Comparison of ENCODE assay signal across 17 cellular contexts in genomic region chr17:81885454-81885853, GRCh38. TPM values are rescaled to one million over a fixed set of nuclear protein-coding genes. Genes with fewer than 3 reads are reported as not detected.
DNase-seq lines count a peak whose midpoint lies in the region; ATAC-seq and TF ChIP-seq lines count a peak whose summit lies in the region.
"Had no signal": no experiment of that assay in that cellular context is flagged by ENCODE, and none has a peak within 500 bp of the region (broad histone marks: within the 10 kb centered on the region; RNA-seq: fewer than 3 reads in every experiment).

No MANE protein-coding gene starts in this region.

- peak overlapping the region in 5 of 8 donors; percentile 22 to 77 (median 61) for H3K27ac Mint-ChIP-seq in CD8-positive, alpha-beta memory T cell
- peak overlapping the region; percentile 42 for H3K27ac Mint-ChIP-seq in nephron progenitor cell
- H3K27ac Mint-ChIP-seq: neural progenitor cell had no signal

- peaks cover 0 to 1% of the 10 kb centered on the region in 2 donors for H3K27me3 Mint-ChIP-seq in CD8-positive, alpha-beta memory T cell
- H3K27me3 Mint-ChIP-seq in nephron progenitor cell (ENCODE audit: low read depth, poor library complexity), result no peaks in the 10 kb centered on the region

- POLR2A ChIA-PET in CD8-positive, alpha-beta memory T cell (lab: Charles Lee), result no interaction called here

- TF ChIP-seq POLR2A in adrenal gland (IDR thresholded peaks at IDR 0.05), result no peak

- H3K9me3 ChIP-seq in CD8-positive, alpha-beta memory T cell (ENCODE audit: low read length), result no peaks in the 10 kb centered on the region
- H3K9me3 ChIP-seq in adrenal gland (replicated peaks in 1 of 3), result no peaks in the 10 kb centered on the region
- H3K9me3 ChIP-seq: BE2C, right atrium auricular region had no signal

- TF ChIP-seq CTCF in adrenal gland (IDR thresholded peaks at IDR 0.05), result no peak
- no peak for TF ChIP-seq CTCF in nephron progenitor cell (IDR thresholded peaks at IDR 0.05)

- WGBS in adrenal gland, 4 donors, result 80 to 88% (median 86%) methylated on average over 10 of the region's 10 CpGs

- intact Hi-C loops in adrenal gland (cut with DNase I), result no loop called here

- no peaks in the 10 kb centered on the region for H3K27me3 ChIP-seq in CD8-positive, alpha-beta memory T cell (ENCODE audit: insufficient read depth, low read length, poor library complexity, severe bottlenecking)
- H3K27me3 ChIP-seq in H7 (ENCODE audit: control insufficient read depth, insufficient read depth, low read length) (no peaks in the 10 kb centered on the region), adrenal gland (no peaks in the 10 kb centered on the region)
- H3K27me3 ChIP-seq: BE2C, neural progenitor cell, right atrium auricular region had no signal

- peaks cover 14% of the 10 kb centered on the region for H3K4me1 ChIP-seq in CD8-positive, alpha-beta memory T cell (ENCODE audit: insufficient read depth, low read length)
- peaks cover 14 to 21% of the 10 kb centered on the region in 2 donors for H3K4me1 ChIP-seq in adrenal gland (replicated peaks in 1 of 2)

- H3K4me3 Mint-ChIP-seq in CD8-positive, alpha-beta memory T cell, result peak overlapping the region in 1 of 7 donors; percentile 11
- H3K4me3 Mint-ChIP-seq in nephron progenitor cell, result no peak overlapping the region
- H3K4me3 Mint-ChIP-seq: neural progenitor cell had no signal

- DNase-seq in CD8-positive, alpha-beta memory T cell, result no peak
- DNase-seq in H7 (peak; percentile 35), adrenal gland (no peak), nephron progenitor cell (no peak), DMS53 (lab: John Stamatoyannopoulos, UW) (no peak)
- DNase-seq: central memory CD4-positive, alpha-beta T cell; foreskin melanocyte; MM.1S; NCI-H2081; NCI-H526 treated with DMSO at 0.1 percent for 48 hours; stimulated activated CD4-positive, alpha-beta T cell treated with anti-CD3 and anti-CD28 coated beads, Interleukin-1b, Interleukin-23, amount 100 ng/mL, for 48 hours had no signal

- peaks cover 0 to 72% (median 9%) of the 10 kb centered on the region in 3 donors for H3K36me3 Mint-ChIP-seq in CD8-positive, alpha-beta memory T cell
- peaks cover 67% of the 10 kb centered on the region for H3K36me3 Mint-ChIP-seq in nephron progenitor cell (ENCODE audit: low read depth)

- peaks cover 46% of the 10 kb centered on the region for H3K36me3 ChIP-seq in CD8-positive, alpha-beta memory T cell (ENCODE audit: insufficient read depth, low read length)
- H3K36me3 ChIP-seq in H7 (replicated peaks; ENCODE audit: control insufficient read depth, insufficient read depth, low read length) (peaks cover 38% of the 10 kb centered on the region), adrenal gland (replicated peaks in 1 of 2) (peaks cover 0 to 46% of the 10 kb centered on the region in 2 donors)

- no peak for ATAC-seq in HG03039 (IDR thresholded peaks at IDR 0.05; ENCODE audit: unreplicated experiment)
- no peak for ATAC-seq in GM18909 (IDR thresholded peaks at IDR 0.05; ENCODE audit: poor library complexity, unreplicated experiment)
- ATAC-seq in GM21390 (IDR thresholded peaks at IDR 0.05; ENCODE audit: unreplicated experiment), result no peak

- H3K9me3 Mint-ChIP-seq in CD8-positive, alpha-beta memory T cell, result no peaks in the 10 kb centered on the region
- no peaks in the 10 kb centered on the region for H3K9me3 Mint-ChIP-seq in nephron progenitor cell
- H3K9me3 Mint-ChIP-seq: neural progenitor cell had no signal

- H3K4me3 ChIP-seq in CD8-positive, alpha-beta memory T cell (ENCODE audit: low read length), result no peak overlapping the region
- no peak overlapping the region for H3K4me3 ChIP-seq in H7 (ENCODE audit: insufficient read depth, low read depth, low read length)
- no peak overlapping the region for H3K4me3 ChIP-seq in adrenal gland
- H3K4me3 ChIP-seq: neural progenitor cell, right atrium auricular region had no signal

- CTCF ChIA-PET in CD8-positive, alpha-beta memory T cell (lab: Charles Lee), result no interaction called here

- no peak overlapping the region for H3K27ac ChIP-seq in CD8-positive, alpha-beta memory T cell (ENCODE audit: low read depth, low read length)
- peak overlapping the region; percentile 11 to 87 (median 73) for H3K27ac ChIP-seq in adrenal gland
- H3K27ac ChIP-seq: neural progenitor cell, right atrium auricular region had no signal

- H3K4me1 Mint-ChIP-seq in CD8-positive, alpha-beta memory T cell, result peaks cover 21 to 25% (median 24%) of the 10 kb centered on the region in 3 donors
- peaks cover 19% of the 10 kb centered on the region for H3K4me1 Mint-ChIP-seq in nephron progenitor cell

RNA-seq across cellular contexts. Expression of gene ALYREF, which starts 5.9 kb away (rescaled TPM):
- 100 to 1,000 TPM; 326 to 337 TPM for total RNA-seq in CD8-positive, alpha-beta memory T cell
- 60.4 TPM for polyA plus RNA-seq in CD8-positive, alpha-beta memory T cell
- total RNA-seq in H7 (2014; rRNA removed; shearing (Covaris generic)), result 195 and 271 TPM in 2 replicates
- 10 to 100 TPM; 15.2 to 69.3 (median 45.0) TPM for total RNA-seq in adrenal gland
- 10 to 100 TPM; 13.0 to 28.2 (median 15.2) TPM for polyA plus RNA-seq in adrenal gland

RNA-seq across cellular contexts. Expression of gene ANAPC11, which starts 6.1 kb away (rescaled TPM):
- total RNA-seq in CD8-positive, alpha-beta memory T cell, result 100 to 1,000 TPM; 146 to 149 TPM
- 287 TPM for polyA plus RNA-seq in CD8-positive, alpha-beta memory T cell
- total RNA-seq in H7 (2014; rRNA removed; shearing (Covaris generic)), result 269 and 274 TPM in 2 replicates
- 100 to 1,000 TPM; 102 to 226 (median 147) TPM for total RNA-seq in adrenal gland
- 100 to 1,000 TPM in 2 of 3 donors, 10 to 100 TPM in 1; 21.2 to 242 (median 112) TPM for polyA plus RNA-seq in adrenal gland

RNA-seq across cellular contexts. Expression of gene ARHGDIA, which starts 14.3 kb away (rescaled TPM):
- total RNA-seq in CD8-positive, alpha-beta memory T cell, result 100 to 1,000 TPM; 662 to 677 TPM
- 237 TPM for polyA plus RNA-seq in CD8-positive, alpha-beta memory T cell
- total RNA-seq in H7 (2014; rRNA removed; shearing (Covaris generic)), result 127 and 158 TPM in 2 replicates
- total RNA-seq in adrenal gland, result 100 to 1,000 TPM; 134 to 491 (median 236) TPM
- 100 to 1,000 TPM; 180 to 324 (median 250) TPM for polyA plus RNA-seq in adrenal gland

RNA-seq across cellular contexts. Expression of gene NPB, which starts 16.6 kb away (rescaled TPM):
- under 1 TPM; 0.57 to 0.62 TPM for total RNA-seq in CD8-positive, alpha-beta memory T cell
- polyA plus RNA-seq in CD8-positive, alpha-beta memory T cell, result not detected
- 0.85 and 0.94 TPM in 2 replicates for total RNA-seq in H7 (2014; rRNA removed; shearing (Covaris generic))
- total RNA-seq in adrenal gland, result 1 to 10 TPM in 1 of 8 donors, under 1 TPM in 3, not detected in 4; 0.18 to 2.5 (median 0.35) TPM
- polyA plus RNA-seq in adrenal gland, result under 1 TPM; 0.07 to 0.57 (median 0.24) TPM

RNA-seq across cellular contexts. Expression of gene P4HB, which starts 25.1 kb away (rescaled TPM):
- 100 to 1,000 TPM; 463 to 482 TPM for total RNA-seq in CD8-positive, alpha-beta memory T cell
- polyA plus RNA-seq in CD8-positive, alpha-beta memory T cell, result 342 TPM
- 421 and 528 TPM in 2 replicates for total RNA-seq in H7 (2014; rRNA removed; shearing (Covaris generic))
- total RNA-seq in adrenal gland, result 1,000 to 10,000 TPM in 5 of 8 donors, 100 to 1,000 TPM in 3; 583 to 2,018 (median 1,149) TPM
- polyA plus RNA-seq in adrenal gland, result 1,000 to 10,000 TPM in 1 of 3 donors, 100 to 1,000 TPM in 2; 546 to 2,717 (median 747) TPM
